ENCODE assay signal across 1 cellular context in genomic region chr17:78891406-78892061, GRCh38.
TF ChIP-seq lines count a peak whose summit lies in the region.

No MANE protein-coding gene starts in this region.

TF ChIP-seq in WTC11, 78 proteins besides CTCF, POLR2A, EP300 and RAD21 (continued from another document):
- TF ChIP-seq STAT6 (CRISPR knock-in tag; conservative IDR thresholded peaks at IDR 0.05; ENCODE audit: low read depth) (no peak), SMAD3 (CRISPR knock-in tag; IDR thresholded peaks at IDR 0.05; ENCODE audit: borderline replicate concordance) (no peak), ZBTB21 (CRISPR knock-in tag; IDR thresholded peaks at IDR 0.05; ENCODE audit: borderline replicate concordance) (no peak), PREB (CRISPR knock-in tag; IDR thresholded peaks at IDR 0.05; ENCODE audit: borderline replicate concordance) (no peak), ETV6 (CRISPR knock-in tag; IDR thresholded peaks at IDR 0.05) (no peak), SOX15 (CRISPR knock-in tag; IDR thresholded peaks at IDR 0.05) (no peak)
- TF ChIP-seq, protein P1, sequence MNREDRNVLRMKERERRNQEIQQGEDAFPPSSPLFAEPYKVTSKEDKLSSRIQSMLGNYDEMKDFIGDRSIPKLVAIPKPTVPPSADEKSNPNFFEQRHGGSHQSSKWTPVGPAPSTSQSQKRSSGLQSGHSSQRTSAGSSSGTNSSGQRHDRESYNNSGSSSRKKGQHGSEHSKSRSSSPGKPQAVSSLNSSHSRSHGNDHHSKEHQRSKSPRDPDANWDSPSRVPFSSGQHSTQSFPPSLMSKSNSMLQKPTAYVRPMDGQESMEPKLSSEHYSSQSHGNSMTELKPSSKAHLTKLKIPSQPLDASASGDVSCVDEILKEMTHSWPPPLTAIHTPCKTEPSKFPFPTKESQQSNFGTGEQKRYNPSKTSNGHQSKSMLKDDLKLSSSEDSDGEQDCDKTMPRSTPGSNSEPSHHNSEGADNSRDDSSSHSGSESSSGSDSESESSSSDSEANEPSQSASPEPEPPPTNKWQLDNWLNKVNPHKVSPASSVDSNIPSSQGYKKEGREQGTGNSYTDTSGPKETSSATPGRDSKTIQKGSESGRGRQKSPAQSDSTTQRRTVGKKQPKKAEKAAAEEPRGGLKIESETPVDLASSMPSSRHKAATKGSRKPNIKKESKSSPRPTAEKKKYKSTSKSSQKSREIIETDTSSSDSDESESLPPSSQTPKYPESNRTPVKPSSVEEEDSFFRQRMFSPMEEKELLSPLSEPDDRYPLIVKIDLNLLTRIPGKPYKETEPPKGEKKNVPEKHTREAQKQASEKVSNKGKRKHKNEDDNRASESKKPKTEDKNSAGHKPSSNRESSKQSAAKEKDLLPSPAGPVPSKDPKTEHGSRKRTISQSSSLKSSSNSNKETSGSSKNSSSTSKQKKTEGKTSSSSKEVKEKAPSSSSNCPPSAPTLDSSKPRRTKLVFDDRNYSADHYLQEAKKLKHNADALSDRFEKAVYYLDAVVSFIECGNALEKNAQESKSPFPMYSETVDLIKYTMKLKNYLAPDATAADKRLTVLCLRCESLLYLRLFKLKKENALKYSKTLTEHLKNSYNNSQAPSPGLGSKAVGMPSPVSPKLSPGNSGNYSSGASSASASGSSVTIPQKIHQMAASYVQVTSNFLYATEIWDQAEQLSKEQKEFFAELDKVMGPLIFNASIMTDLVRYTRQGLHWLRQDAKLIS (CRISPR knock-in tag; IDR thresholded peaks at IDR 0.05; ENCODE audit: borderline replicate concordance), result no peak
- TF ChIP-seq, protein P2, sequence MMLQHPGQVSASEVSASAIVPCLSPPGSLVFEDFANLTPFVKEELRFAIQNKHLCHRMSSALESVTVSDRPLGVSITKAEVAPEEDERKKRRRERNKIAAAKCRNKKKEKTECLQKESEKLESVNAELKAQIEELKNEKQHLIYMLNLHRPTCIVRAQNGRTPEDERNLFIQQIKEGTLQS (CRISPR knock-in tag; conservative IDR thresholded peaks at IDR 0.05), result no peak
